Comparison of ENCODE assay signal across 9 cellular contexts in the genomic region with DNA sequence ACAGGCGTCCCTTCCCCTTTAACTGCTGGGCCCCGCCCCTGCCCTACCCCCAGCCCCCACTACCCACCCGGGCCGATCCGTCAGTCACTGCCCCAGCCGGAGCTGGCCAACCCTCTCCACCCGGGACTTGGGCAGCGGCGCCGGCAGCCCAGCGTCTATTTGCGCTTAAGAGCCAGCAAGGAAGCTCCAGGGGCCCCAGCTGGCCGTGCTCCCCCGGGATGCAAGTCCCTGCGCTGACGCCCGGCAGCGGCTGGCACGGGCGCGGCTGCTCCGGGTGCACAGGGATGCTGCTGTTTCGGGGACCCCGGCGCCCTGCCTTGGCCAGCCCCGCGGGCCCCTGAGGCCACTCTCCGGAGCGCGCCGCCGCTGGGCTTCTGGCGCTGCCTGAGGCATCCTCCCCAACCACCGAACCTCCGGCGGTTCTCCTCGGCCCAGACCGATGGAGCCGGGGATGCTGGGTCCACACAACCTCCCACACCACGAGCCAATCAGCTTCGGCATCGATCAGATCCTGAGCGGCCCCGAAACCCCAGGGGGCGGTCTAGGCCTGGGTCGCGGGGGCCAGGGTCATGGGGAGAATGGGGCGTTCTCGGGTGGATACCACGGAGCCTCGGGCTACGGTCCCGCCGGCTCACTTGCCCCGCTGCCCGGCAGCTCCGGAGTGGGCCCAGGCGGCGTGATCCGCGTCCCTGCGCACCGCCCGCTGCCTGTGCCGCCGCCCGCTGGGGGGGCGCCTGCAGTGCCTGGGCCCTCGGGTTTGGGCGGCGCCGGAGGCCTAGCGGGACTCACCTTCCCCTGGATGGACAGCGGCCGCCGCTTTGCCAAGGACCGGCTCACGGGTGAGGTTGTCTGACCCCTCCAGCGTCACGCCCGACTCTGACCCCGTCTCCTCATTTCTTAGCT. TPM values are rescaled to one million over a fixed set of nuclear protein-coding genes. Genes with fewer than 3 reads are reported as not detected.
DNase-seq lines count a peak whose midpoint lies in the region; ATAC-seq and TF ChIP-seq lines count a peak whose summit lies in the region.
"Had no signal": no experiment of that assay in that cellular context is flagged by ENCODE, and none has a peak within 500 bp of the region (broad histone marks: within the 10 kb centered on the region; RNA-seq: fewer than 3 reads in every experiment).

A gene (plus strand): TSS at position 83 of the 903 bp plus-strand sequence. CDS start 357 bp downstream, at position 440.

- H3K9me3 Mint-ChIP-seq in glutamatergic neuron (ENCODE audit: unreplicated experiment) = peaks cover 15% of the 10 kb centered on the region

- ATAC-seq in stimulated activated naive CD8-positive, alpha-beta T cell treated with anti-CD3 and anti-CD28 coated beads, Interleukin-15, Interleukin-2, amounts not matched to agents 100 U/mL and 50 U/mL, for 24 hours = peak; percentile 19
- no peak for ATAC-seq in HG03175 (IDR thresholded peaks at IDR 0.05; ENCODE audit: unreplicated experiment)

- H3K4me2 ChIP-seq in OCI-LY1 (ENCODE audit: low read length) = peak within 1 kb of the TSS; percentile 11; the same call in 1 of the 2 replicates

- H3K9me3 ChIP-seq in OCI-LY1 (ENCODE audit: low read length) = no peaks in the 10 kb centered on the region

- peaks cover 10% of the 10 kb centered on the region for H3K4me1 ChIP-seq in OCI-LY1 (ENCODE audit: insufficient read depth, low read length, severe bottlenecking)

- no peak within 1 kb of the TSS for H2AFZ ChIP-seq in OCI-LY1 (ENCODE audit: low read length)

- no peaks in the 10 kb centered on the region for H3K36me3 ChIP-seq in OCI-LY1 (ENCODE audit: insufficient read depth, low read length)

- no peaks in the 10 kb centered on the region for H3F3A ChIP-seq in OCI-LY1 (ENCODE audit: insufficient read depth, low read length)

- no peak for TF ChIP-seq CTCF in OCI-LY1 (IDR thresholded peaks at IDR 0.05; ENCODE audit: low read length)
- TF ChIP-seq CTCF in glutamatergic neuron (IDR thresholded peaks at IDR 0.05; ENCODE audit: partially characterized antibody, unreplicated experiment) = no peak

- H3K79me2 ChIP-seq in OCI-LY1 (ENCODE audit: insufficient read depth, low read length) = no peaks in the 10 kb centered on the region

- H4K20me1 ChIP-seq in OCI-LY1 (ENCODE audit: insufficient read depth, low read length) = no peaks in the 10 kb centered on the region

- H3K27me3 Mint-ChIP-seq in glutamatergic neuron (ENCODE audit: unreplicated experiment) = peaks cover 27% of the 10 kb centered on the region

- no peak within 1 kb of the TSS for H3K27ac ChIP-seq in OCI-LY1 (ENCODE audit: low read depth, low read length, poor library complexity, severe bottlenecking)

- H3K4me3 ChIP-seq in OCI-LY1 (ENCODE audit: low read depth, low read length, poor library complexity, severe bottlenecking) = peak within 1 kb of the TSS; percentile 43

- H3K9ac ChIP-seq in OCI-LY1 (ENCODE audit: low read length) = no peak within 1 kb of the TSS

- no peaks in the 10 kb centered on the region for H3K9me2 ChIP-seq in OCI-LY1 (ENCODE audit: low read depth, low read length)

- peaks cover 6% of the 10 kb centered on the region for H3K4me1 Mint-ChIP-seq in glutamatergic neuron (ENCODE audit: low read depth, unreplicated experiment)

- peak; percentile 63 for DNase-seq in activated effector memory CD4-positive, alpha-beta T cell treated with anti-CD3 and anti-CD28 coated beads, Interleukin-2, amount 50 U/mL, for 16 hours
- no peak for DNase-seq in activated effector memory CD4-positive, alpha-beta T cell treated with Interleukin-2 at 50 U/mL for 16 hours
- DNase-seq in glutamatergic neuron = peak; percentile 65
- no peak for DNase-seq in stimulated activated naive CD8-positive, alpha-beta T cell treated with anti-CD3 and anti-CD28 coated beads, Interleukin-15, Interleukin-2, amounts not matched to agents 100 U/mL and 50 U/mL, for 24 hours
- DNase-seq in OCI-M1 (lab: John Stamatoyannopoulos, UW) = no peak
- no peak for DNase-seq in activated CD4-positive, alpha-beta T cell treated with anti-CD3 and anti-CD28 coated beads, Interleukin-2, amount 50 U/mL, for 1 hour
- DNase-seq: DMS153 had no signal

- H3K27me3 ChIP-seq in OCI-LY1 (ENCODE audit: insufficient read depth, low read length) = peaks cover 7% of the 10 kb centered on the region; the same call in 1 of the 2 replicates

- peak within 1 kb of the TSS; percentile 78 for H3K4me3 Mint-ChIP-seq in glutamatergic neuron (ENCODE audit: unreplicated experiment)

- H3K27ac Mint-ChIP-seq in glutamatergic neuron (ENCODE audit: unreplicated experiment) = no peak within 1 kb of the TSS

- H3K36me3 Mint-ChIP-seq in glutamatergic neuron (ENCODE audit: unreplicated experiment) = peaks cover 8% of the 10 kb centered on the region

RNA-seq across cellular contexts. Expression of the gene that starts here (rescaled TPM):
- total RNA-seq in glutamatergic neuron (ENCODE audit: unreplicated experiment) = 21.2 TPM

Comparison
In these comparisons a context has a peak if more than half of its experiments do, and no peak if none do; other contexts are left out.
1. DNase-seq: peak in activated effector memory CD4-positive, alpha-beta T cell treated with anti-CD3 and anti-CD28 coated beads, Interleukin-2, amount 50 U/mL, for 16 hours (single experiment) and glutamatergic neuron (single experiment); none in activated effector memory CD4-positive, alpha-beta T cell treated with Interleukin-2 at 50 U/mL for 16 hours (single experiment), stimulated activated naive CD8-positive, alpha-beta T cell treated with anti-CD3 and anti-CD28 coated beads, Interleukin-15, Interleukin-2, amounts not matched to agents 100 U/mL and 50 U/mL, for 24 hours (single experiment), OCI-M1 (single experiment) and activated CD4-positive, alpha-beta T cell treated with anti-CD3 and anti-CD28 coated beads, Interleukin-2, amount 50 U/mL, for 1 hour (single experiment).